ENCODE assay signal across 24 cellular contexts in the genomic region with DNA sequence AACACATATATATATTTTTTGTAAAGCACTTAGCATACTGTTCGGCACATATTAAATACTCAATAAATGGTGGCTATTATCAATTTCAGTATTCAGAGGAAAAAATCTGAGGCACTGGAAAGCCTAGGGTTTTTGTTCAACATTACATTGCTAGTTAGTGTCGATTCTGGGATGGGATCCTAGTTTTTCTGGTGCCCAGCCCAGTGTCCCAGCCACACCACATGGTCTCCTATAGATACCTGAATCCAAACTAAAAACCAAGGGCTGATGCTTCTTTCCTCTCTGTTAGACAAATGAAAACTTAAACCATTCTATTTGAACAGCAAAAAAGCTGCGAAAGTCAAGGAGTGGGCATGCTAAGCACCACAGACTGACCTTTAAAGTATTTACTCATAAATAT.
"Had no signal": no experiment of that assay in that cellular context is flagged by ENCODE, and none has a peak within 500 bp of the region (broad histone marks: within the 10 kb centered on the region; RNA-seq: fewer than 3 reads in every experiment).

No MANE protein-coding gene starts in this region.

- H3K27me3 ChIP-seq: colonic mucosa, dorsolateral prefrontal cortex, esophagus muscularis mucosa, esophagus squamous epithelium, foreskin keratinocyte, gastrocnemius medialis, gastroesophageal sphincter, heart left ventricle, heart right ventricle had no signal

- DNase-seq: colonic mucosa; cortex of kidney; dermis blood vessel endothelial cell; effector CD4-positive, alpha-beta T cell; effector CD8-positive, alpha-beta T cell; effector memory CD4-positive, alpha-beta T cell; effector memory CD8-positive, alpha-beta T cell; endodermal cell; erythroblast; esophagus squamous epithelium; foreskin fibroblast; foreskin keratinocyte; foreskin melanocyte; gastrocnemius medialis; glutamatergic neuron; head of caudate nucleus; heart left ventricle; heart right ventricle had no signal

- H3K4me3 ChIP-seq: colonic mucosa, coronary artery, dorsolateral prefrontal cortex, esophagus muscularis mucosa, esophagus squamous epithelium, gastrocnemius medialis, gastroesophageal sphincter, heart left ventricle, heart right ventricle had no signal

- H3K36me3 ChIP-seq: colonic mucosa, esophagus muscularis mucosa, esophagus squamous epithelium, gastrocnemius medialis, gastroesophageal sphincter, heart left ventricle, heart right ventricle had no signal

- H3K4me1 ChIP-seq: colonic mucosa, foreskin keratinocyte, gastrocnemius medialis had no signal

- H3K9me3 ChIP-seq: colonic mucosa, esophagus muscularis mucosa, esophagus squamous epithelium, gastrocnemius medialis, gastroesophageal sphincter, heart left ventricle, heart right ventricle had no signal

- ATAC-seq: effector memory CD8-positive, alpha-beta T cell; esophagus mucosa; foreskin keratinocyte; gastrocnemius medialis; gastroesophageal sphincter; heart left ventricle; heart right ventricle had no signal

- H3K27ac ChIP-seq: colonic mucosa, coronary artery, epithelial cell of prostate, esophagus muscularis mucosa, esophagus squamous epithelium, foreskin keratinocyte, gastrocnemius medialis, gastroesophageal sphincter, heart left ventricle, heart right ventricle had no signal
